In the genomic region with DNA sequence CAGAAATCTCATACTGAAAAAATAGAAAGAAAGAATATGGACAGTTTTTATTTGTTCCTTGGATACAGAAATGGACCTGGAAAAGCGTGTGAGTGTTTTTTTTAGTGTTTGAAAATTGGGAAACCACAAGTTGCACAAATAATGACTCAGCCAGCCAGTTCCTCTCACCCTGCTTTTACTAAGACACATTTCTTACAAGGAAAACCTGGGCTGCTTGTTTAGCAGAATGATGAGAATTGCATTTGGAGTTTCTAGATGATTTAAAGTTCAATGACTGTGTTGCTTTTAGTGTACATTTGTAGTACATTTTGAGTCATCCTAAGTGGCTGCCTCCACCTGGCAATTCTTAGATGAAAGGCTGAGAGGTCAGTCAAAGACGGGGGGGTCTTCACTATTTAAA, we compare ENCODE assay signal across 12 cellular contexts.
DNase-seq lines count a peak whose midpoint lies in the region; ATAC-seq, FAIRE-seq and TF ChIP-seq lines count a peak whose summit lies in the region.
"Had no signal": no experiment of that assay in that cellular context is flagged by ENCODE, and none has a peak within 500 bp of the region (broad histone marks: within the 10 kb centered on the region; RNA-seq: fewer than 3 reads in every experiment).

No MANE protein-coding gene starts in this region.

- H3K36me3 ChIP-seq in bronchial epithelial cell (ENCODE audit: control insufficient read depth, insufficient read depth, low read length) = no peaks in the 10 kb centered on the region
- no peaks in the 10 kb centered on the region for H3K36me3 ChIP-seq in HepG2 (replicated peaks in 1 of 2; ENCODE audit: control insufficient read depth in 1 of 2, insufficient read depth in 2 of 2, low read length in 2 of 2)
- H3K36me3 ChIP-seq: vagina had no signal

- H3K27me3 Mint-ChIP-seq in endothelial cell (ENCODE audit: unreplicated experiment) = no peaks in the 10 kb centered on the region

- no peak overlapping the region for H3K27ac Mint-ChIP-seq in endothelial cell (ENCODE audit: unreplicated experiment)
- H3K27ac Mint-ChIP-seq: activated naive CD4-positive, alpha-beta T cell treated with anti-CD3 and anti-CD28 coated beads, Interleukin-2, amount 50 U/mL, for 24 hours had no signal

- no peaks in the 10 kb centered on the region for H3K36me3 Mint-ChIP-seq in endothelial cell (ENCODE audit: low read depth, unreplicated experiment)
- H3K36me3 Mint-ChIP-seq: activated naive CD4-positive, alpha-beta T cell treated with anti-CD3 and anti-CD28 coated beads, Interleukin-2, amount 50 U/mL, for 24 hours had no signal

- TF ChIP-seq CTCF in bronchial epithelial cell (IDR thresholded peaks at IDR 0.05; ENCODE audit: insufficient read depth, low read length, severe bottlenecking) (no peak), HepG2 (CRISPR knock-in tag; IDR thresholded peaks at IDR 0.05) (no peak), endothelial cell (IDR thresholded peaks at IDR 0.05; ENCODE audit: unreplicated experiment) (no peak)

- WGBS in HepG2 (ENCODE audit: low lambda C conversion rate) = 0% methylated on average over 2 of the region's 2 CpGs

- H3K4me1 ChIP-seq in HepG2 (ENCODE audit: insufficient read depth, low read length) = no peaks in the 10 kb centered on the region

- TF ChIP-seq EP300 in HepG2 (IDR thresholded peaks at IDR 0.05; ENCODE audit: low read depth in 2 of 2, low read length in 2 of 2) (no peak), HepG2 (CRISPR knock-in tag; IDR thresholded peaks at IDR 0.05; ENCODE audit: borderline replicate concordance) (no peak)

- no TSS peak for BruUV-seq in HepG2 (replicated peaks; lab: Mats Ljungman, UMichigan)

- H3K79me2 ChIP-seq in HepG2 (ENCODE audit: insufficient read depth, low read length) = no peaks in the 10 kb centered on the region

- intact Hi-C loops in HepG2 (cut with micrococcal nuclease; ENCODE audit: unreplicated experiment) = no loop called here

- no peaks in the 10 kb centered on the region for H3K9me3 Mint-ChIP-seq in endothelial cell (ENCODE audit: unreplicated experiment)
- H3K9me3 Mint-ChIP-seq: activated naive CD4-positive, alpha-beta T cell treated with anti-CD3 and anti-CD28 coated beads, Interleukin-2, amount 50 U/mL, for 24 hours had no signal

- CTCF ChIA-PET in HepG2 (lab: Yijun Ruan, JAX; ENCODE audit: low intra/inter-chr PET ratio, low total read pairs) = no interaction called here

- H3K4me3 ChIP-seq in bronchial epithelial cell (ENCODE audit: low read depth, low read length) (no peak overlapping the region), HepG2 (replicated peaks in 1 of 3; ENCODE audit: insufficient read depth in 1 of 3, low read depth in 2 of 3, low read length in 3 of 3) (no peak overlapping the region)
- H3K4me3 ChIP-seq: vagina had no signal

- TF ChIP-seq RAD21 in HepG2 (CRISPR knock-in tag; IDR thresholded peaks at IDR 0.05) = no peak

- no peak overlapping the region for H2AFZ ChIP-seq in HepG2 (ENCODE audit: low read length)

- DNase-seq in GM04504 (ENCODE audit: low read depth) (peak; percentile 1), KBM-7 (peak; percentile 74), bronchial epithelial cell (ENCODE audit: low read depth) (peak; percentile 95), non-pigmented ciliary epithelial cell (ENCODE audit: low read depth) (peak; percentile 36), HepG2 (ENCODE audit: low spot score) (no peak), endothelial cell (ENCODE audit: low spot score) (no peak), GM19239 (ENCODE audit: insufficient read length, low spot score) (no peak)
- DNase-seq: NCI-H345 had no signal

- no peaks in the 10 kb centered on the region for H3K27me3 ChIP-seq in bronchial epithelial cell (ENCODE audit: control insufficient read depth, insufficient read depth, low read length)
- no peaks in the 10 kb centered on the region for H3K27me3 ChIP-seq in HepG2 (ENCODE audit: control insufficient read depth in 1 of 2, insufficient read depth in 2 of 2, low read length in 2 of 2)
- H3K27me3 ChIP-seq: vagina had no signal

- H3K9me3 ChIP-seq in HepG2 (ENCODE audit: low read length) = no peaks in the 10 kb centered on the region
- H3K9me3 ChIP-seq: vagina had no signal

- ATAC-seq in HepG2 (no peak), GM18517 (IDR thresholded peaks at IDR 0.05; ENCODE audit: unreplicated experiment) (no peak)

- POLR2A ChIA-PET in HepG2 (lab: Yijun Ruan, JAX) = no interaction called here

- FAIRE-seq in bronchial epithelial cell (lab: Jason Lieb, UNC) (no peak), HepG2 (lab: Jason Lieb, UNC) (no peak), GM19239 (lab: Jason Lieb, UNC) (no peak)

- H3K27ac ChIP-seq in HepG2 (ENCODE audit: extremely low read length, insufficient read depth, low read length) = no peak overlapping the region
- H3K27ac ChIP-seq: vagina, VCaP had no signal

- TF ChIP-seq POLR2A in HepG2 (IDR thresholded peaks at IDR 0.05; ENCODE audit: insufficient read depth in 1 of 2, low read depth in 2 of 2, low read length in 2 of 2) = no peak

- peaks cover 5% of the 10 kb centered on the region for H3K4me1 Mint-ChIP-seq in endothelial cell (ENCODE audit: unreplicated experiment)
- H3K4me1 Mint-ChIP-seq: activated naive CD4-positive, alpha-beta T cell treated with anti-CD3 and anti-CD28 coated beads, Interleukin-2, amount 50 U/mL, for 24 hours had no signal

- no peak overlapping the region for H3K4me2 ChIP-seq in HepG2 (ENCODE audit: low read depth, low read length)

- H4K20me1 ChIP-seq in HepG2 (ENCODE audit: insufficient read depth, low read length) = no peaks in the 10 kb centered on the region

- in situ Hi-C loops in KBM-7 (cut with MboI; ENCODE audit: low pct_unique_long_range_greater_than_20kb, low sequenced_read_pairs) (no loop called here), HepG2 (cut with HindIII; ENCODE audit: extremely low pct_ligation_motif_present, low pct_unique_long_range_greater_than_20kb) (no loop called here)

- no peak overlapping the region for H3K9ac ChIP-seq in HepG2 (ENCODE audit: insufficient read depth, low read depth, low read length)

- no peak overlapping the region for H3K4me3 Mint-ChIP-seq in endothelial cell (ENCODE audit: unreplicated experiment)
- H3K4me3 Mint-ChIP-seq: activated naive CD4-positive, alpha-beta T cell treated with anti-CD3 and anti-CD28 coated beads, Interleukin-2, amount 50 U/mL, for 24 hours had no signal

TF ChIP-seq in HepG2, 621 proteins besides CTCF, POLR2A, EP300 and RAD21 (continues in another document):
- no peak for TF ChIP-seq ZNF17 (CRISPR knock-in tag; IDR thresholded peaks at IDR 0.05)
- no peak for TF ChIP-seq PRPF4 (IDR thresholded peaks at IDR 0.05; ENCODE audit: low read depth, low read length, poor library complexity, severe bottlenecking)
- no peak for TF ChIP-seq ZNF441 (CRISPR knock-in tag; IDR thresholded peaks at IDR 0.05; ENCODE audit: borderline replicate concordance)
- TF ChIP-seq, protein P1, sequence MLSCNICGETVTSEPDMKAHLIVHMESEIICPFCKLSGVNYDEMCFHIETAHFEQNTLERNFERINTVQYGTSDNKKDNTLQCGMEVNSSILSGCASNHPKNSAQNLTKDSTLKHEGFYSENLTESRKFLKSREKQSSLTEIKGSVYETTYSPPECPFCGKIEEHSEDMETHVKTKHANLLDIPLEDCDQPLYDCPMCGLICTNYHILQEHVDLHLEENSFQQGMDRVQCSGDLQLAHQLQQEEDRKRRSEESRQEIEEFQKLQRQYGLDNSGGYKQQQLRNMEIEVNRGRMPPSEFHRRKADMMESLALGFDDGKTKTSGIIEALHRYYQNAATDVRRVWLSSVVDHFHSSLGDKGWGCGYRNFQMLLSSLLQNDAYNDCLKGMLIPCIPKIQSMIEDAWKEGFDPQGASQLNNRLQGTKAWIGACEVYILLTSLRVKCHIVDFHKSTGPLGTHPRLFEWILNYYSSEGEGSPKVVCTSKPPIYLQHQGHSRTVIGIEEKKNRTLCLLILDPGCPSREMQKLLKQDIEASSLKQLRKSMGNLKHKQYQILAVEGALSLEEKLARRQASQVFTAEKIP (CRISPR knock-in tag; IDR thresholded peaks at IDR 0.05; ENCODE audit: borderline replicate concordance) = no peak
- no peak for TF ChIP-seq ZNF546 (CRISPR knock-in tag; conservative IDR thresholded peaks at IDR 0.05)
- no peak for TF ChIP-seq RNF2 (conservative IDR thresholded peaks at IDR 0.05; ENCODE audit: low read depth)
- TF ChIP-seq ZNF282 (IDR thresholded peaks at IDR 0.05; ENCODE audit: partially characterized antibody) = no peak
- no peak for TF ChIP-seq FOXK2 (IDR thresholded peaks at IDR 0.05)
- TF ChIP-seq, protein P2, sequence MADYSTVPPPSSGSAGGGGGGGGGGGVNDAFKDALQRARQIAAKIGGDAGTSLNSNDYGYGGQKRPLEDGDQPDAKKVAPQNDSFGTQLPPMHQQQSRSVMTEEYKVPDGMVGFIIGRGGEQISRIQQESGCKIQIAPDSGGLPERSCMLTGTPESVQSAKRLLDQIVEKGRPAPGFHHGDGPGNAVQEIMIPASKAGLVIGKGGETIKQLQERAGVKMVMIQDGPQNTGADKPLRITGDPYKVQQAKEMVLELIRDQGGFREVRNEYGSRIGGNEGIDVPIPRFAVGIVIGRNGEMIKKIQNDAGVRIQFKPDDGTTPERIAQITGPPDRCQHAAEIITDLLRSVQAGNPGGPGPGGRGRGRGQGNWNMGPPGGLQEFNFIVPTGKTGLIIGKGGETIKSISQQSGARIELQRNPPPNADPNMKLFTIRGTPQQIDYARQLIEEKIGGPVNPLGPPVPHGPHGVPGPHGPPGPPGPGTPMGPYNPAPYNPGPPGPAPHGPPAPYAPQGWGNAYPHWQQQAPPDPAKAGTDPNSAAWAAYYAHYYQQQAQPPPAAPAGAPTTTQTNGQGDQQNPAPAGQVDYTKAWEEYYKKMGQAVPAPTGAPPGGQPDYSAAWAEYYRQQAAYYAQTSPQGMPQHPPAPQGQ (CRISPR knock-in tag; IDR thresholded peaks at IDR 0.05; ENCODE audit: borderline replicate concordance) = no peak

Comparison
In these comparisons a context has a peak if more than half of its experiments do, and no peak if none do; other contexts are left out.
1. DNase-seq: peak in GM04504 (single experiment), KBM-7 (single experiment), bronchial epithelial cell (single experiment) and non-pigmented ciliary epithelial cell (single experiment); none in HepG2 (single experiment), endothelial cell (single experiment) and GM19239 (single experiment).